Comparison of ENCODE assay signal across 11 cellular contexts in the genomic region with DNA sequence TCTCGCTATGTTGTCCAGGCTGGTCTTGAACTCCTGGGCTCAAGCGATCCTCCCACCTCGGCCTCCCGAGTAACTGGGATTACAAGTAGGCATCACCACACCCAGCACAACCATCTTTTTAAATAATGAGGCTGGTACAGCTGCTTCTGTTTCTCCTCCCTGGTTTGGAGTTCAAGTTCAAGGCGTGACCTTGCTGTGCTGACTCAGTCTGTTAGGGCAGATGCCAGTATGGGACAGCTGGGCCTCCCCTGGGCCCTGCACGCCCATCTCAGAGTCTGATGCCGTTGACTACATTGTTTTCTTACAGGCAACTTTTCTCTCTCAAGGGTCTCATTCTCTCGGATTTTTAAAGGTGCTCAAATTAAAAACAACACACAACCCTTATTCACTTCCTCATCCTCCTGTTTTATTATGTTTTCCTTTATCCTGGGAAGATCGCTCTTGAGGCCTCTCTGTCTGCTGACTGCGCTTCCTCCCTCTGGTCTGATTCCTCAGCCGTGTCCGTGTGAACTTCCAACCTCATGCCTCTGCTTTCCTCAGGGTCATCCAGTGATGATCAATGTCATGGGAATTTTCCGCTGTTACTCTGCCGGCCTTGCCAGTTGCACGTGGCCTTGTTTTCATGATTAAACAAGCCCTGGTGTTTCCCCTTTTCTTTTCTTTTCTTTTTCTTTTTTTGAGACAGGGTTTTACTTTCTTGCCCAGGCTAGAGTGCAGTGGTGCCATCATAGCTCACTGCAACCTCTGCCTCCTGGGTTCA. TPM values are rescaled to one million over a fixed set of nuclear protein-coding genes. Genes with fewer than 3 reads are reported as not detected.
DNase-seq lines count a peak whose midpoint lies in the region; ATAC-seq, FAIRE-seq and TF ChIP-seq lines count a peak whose summit lies in the region.
"Not testable (repeated sequence)": the region's sequence is repeated elsewhere in the genome, so short reads cannot be mapped to it uniquely, and the experiment has no call there.
"Had no signal": no experiment of that assay in that cellular context is flagged by ENCODE, and none has a peak within 500 bp of the region (broad histone marks: within the 10 kb centered on the region; RNA-seq: fewer than 3 reads in every experiment).

No MANE protein-coding gene starts in this region.

- H3K4me2 ChIP-seq in GM12878 (ENCODE audit: control insufficient read depth, insufficient read depth); parathyroid adenoma (ENCODE audit: low read length): not testable (repeated sequence)

- DNase-seq in ELR (ENCODE audit: low read depth) (peak; percentile 67), Panc1 (ENCODE audit: low read depth, low spot score) (peak; percentile 55), epithelial cell of esophagus (ENCODE audit: low read depth) (peak; percentile 32), glomerular visceral epithelial cell (ENCODE audit: extremely low spot score) (peak; percentile 32), left kidney (ENCODE audit: low read depth, low spot score) (peak; percentile 52)
- not testable (repeated sequence) for DNase-seq in GM12878 (ENCODE audit: low read depth, low spot score)

- CTCF ChIA-PET in Panc1 (lab: Charles Lee); GM12878 (lab: Yijun Ruan, JAX): not testable (repeated sequence)

- H3K36me3 ChIP-seq in Panc1 (ENCODE audit: control insufficient read depth, insufficient read depth, low read length); GM12878 (ENCODE audit: control insufficient read depth in 2 of 2, insufficient read depth in 2 of 2, low read length in 1 of 2); parathyroid adenoma (ENCODE audit: control insufficient read depth, insufficient read depth, low read length): not testable (repeated sequence)

- not testable (repeated sequence) for TF ChIP-seq POLR2A in GM12878 (IDR thresholded peaks at IDR 0.05; ENCODE audit: low read depth, low read length)

- H3K79me2 ChIP-seq in GM12878 (ENCODE audit: control insufficient read depth, insufficient read depth, low read length); parathyroid adenoma: not testable (repeated sequence)

- H3K4me1 ChIP-seq in Panc1 (ENCODE audit: control insufficient read depth, insufficient read depth, low read length); GM12878 (ENCODE audit: control insufficient read depth, insufficient read depth, low read length); parathyroid adenoma: not testable (repeated sequence)

- intact Hi-C loops in Panc1 (cut with micrococcal nuclease; ENCODE audit: unreplicated experiment); GM12878 (cut with micrococcal nuclease; ENCODE audit: unreplicated experiment): not testable (repeated sequence)

- not testable (repeated sequence) for H2AFZ ChIP-seq in GM12878 (ENCODE audit: control insufficient read depth, low read depth, low read length); parathyroid adenoma

- not testable (repeated sequence) for TF ChIP-seq CTCF in Panc1 (IDR thresholded peaks at IDR 0.05); GM12878 (IDR thresholded peaks at IDR 0.05 in 2 of 3, conservative IDR thresholded peaks at IDR 0.05 in 1 of 3; ENCODE audit: control insufficient read depth in 2 of 3, extremely low read depth in 1 of 3, insufficient read depth in 1 of 3, low read depth in 3 of 3, low read length in 3 of 3); epithelial cell of esophagus (IDR thresholded peaks at IDR 0.05; ENCODE audit: insufficient read depth, low read depth, low read length, missing control alignments); parathyroid adenoma (IDR thresholded peaks at IDR 0.05)

- H3K27ac ChIP-seq in Panc1 (ENCODE audit: low read length); GM12878 (ENCODE audit: control insufficient read depth, insufficient read depth): not testable (repeated sequence)
- H3K27ac ChIP-seq in parathyroid adenoma, result peak overlapping the region; percentile 69

- ATAC-seq in Panc1 (peak; percentile 95), GM12878 (peak; percentile 39)

- not testable (repeated sequence) for H3K27me3 ChIP-seq in Panc1 (ENCODE audit: control insufficient read depth, insufficient read depth, low read length); GM12878 (replicated peaks in 1 of 2; ENCODE audit: control insufficient read depth in 2 of 2, insufficient read depth in 2 of 2, low read length in 1 of 2); parathyroid adenoma (ENCODE audit: control insufficient read depth, insufficient read depth, low read length)

- not testable (repeated sequence) for TF ChIP-seq RAD21 in GM12878 (IDR thresholded peaks at IDR 0.05; ENCODE audit: insufficient read depth, low read depth, low read length)

- not testable (repeated sequence) for H3K9ac ChIP-seq in GM12878 (ENCODE audit: control insufficient read depth, insufficient read depth, low read length); parathyroid adenoma

- in situ Hi-C loops in Panc1 (cut with HindIII; ENCODE audit: low pct_unique_long_range_greater_than_20kb, low sequenced_read_pairs); GM12878 (cut with MboI): not testable (repeated sequence)

- H4K20me1 ChIP-seq in GM12878 (ENCODE audit: control insufficient read depth, insufficient read depth), result not testable (repeated sequence)

- POLR2A ChIA-PET in Panc1 (lab: Charles Lee); GM12878 (lab: Charles Lee): not testable (repeated sequence)

- WGBS in GM12878 (ENCODE audit: insufficient coverage, insufficient replicate concordance, low lambda C conversion rate, missing lambda C conversion rate), result 100% methylated on average over 2 of the region's 15 CpGs

- not testable (repeated sequence) for BruUV-seq in Panc1 (replicated peaks; lab: Mats Ljungman, UMichigan); GM12878 (replicated peaks; lab: Mats Ljungman, UMichigan)

- RAD21 ChIA-PET in GM12878 (lab: Charles Lee; ENCODE audit: unreplicated experiment), result not testable (repeated sequence)

- H3K4me3 ChIP-seq in Panc1 (ENCODE audit: low read depth in 2 of 2, low read length in 2 of 2); GM12878; epithelial cell of esophagus (ENCODE audit: low read length); parathyroid adenoma (ENCODE audit: low read depth, low read length): not testable (repeated sequence)

- peak; percentile 35 for FAIRE-seq in GM12878 (lab: Jason Lieb, UNC)

- SMC1A ChIA-PET in GM12878 (lab: Charles Lee; ENCODE audit: uncharacterized antibody, unreplicated experiment), result not testable (repeated sequence)

- not testable (repeated sequence) for H3K9me3 ChIP-seq in Panc1 (ENCODE audit: control insufficient read depth, insufficient read depth, low read depth, low read length); GM12878 (replicated peaks; ENCODE audit: control insufficient read depth, insufficient read depth, low read length); parathyroid adenoma (ENCODE audit: control insufficient read depth, low read length)

- TF ChIP-seq EP300 in GM12878 (IDR thresholded peaks at IDR 0.05; ENCODE audit: borderline replicate concordance in 1 of 2, control insufficient read depth in 1 of 2, low read depth in 2 of 2, low read length in 2 of 2), result not testable (repeated sequence)

RNA-seq across cellular contexts. Expression of gene CCZ1B, which starts 33.8 kb away (rescaled TPM):
- 81.2 TPM for total RNA-seq in Panc1 (2021; ENCODE audit: unreplicated experiment)
- polyA plus RNA-seq in Panc1 (2012; ENCODE audit: insufficient read length), result 73.0 TPM
- total RNA-seq in GM12878 (2013; cell fraction: nucleolus; rRNA removed), result 102 and 118 TPM in 2 replicates
- 28.4 and 37.8 TPM in 2 replicates for total RNA-seq in GM12878 (2014; rRNA removed)
- total RNA-seq in GM12878 (2014; rRNA removed; fragmentation: Illumina TruSeq; extraction: Trizol), result 88.0 and 91.6 TPM in 2 replicates
- total RNA-seq in GM12878 (2021), result 33.9 and 49.6 TPM in 2 replicates
- 14.5 TPM for polyA plus RNA-seq in GM12878 (2011; ENCODE audit: low read depth)
- polyA plus RNA-seq in GM12878 (2011; rRNA removed), result 48.3 and 61.1 TPM in 2 replicates
- 15.6 and 17.5 TPM in 2 replicates for polyA plus RNA-seq in GM12878 (2011; cell fraction: cytosol; rRNA removed)
- 32.0 and 42.7 TPM in 2 replicates for polyA plus RNA-seq in GM12878 (2011; cell fraction: nucleus; rRNA removed)
- polyA plus RNA-seq in GM12878 (2012), result 22.7 and 47.5 TPM in 2 replicates
- 61.8 and 82.1 TPM in 2 replicates for polyA plus RNA-seq in GM12878 (2014; fragmentation: Illumina TruSeq; extraction: Trizol)
- polyA plus RNA-seq in GM12878 (2014; fragmentation: Nextera tagmentation; extraction: Ambion mirVana), result 10 to 100 TPM; 18.0 to 29.1 TPM
- polyA plus RNA-seq in GM12878 (2014; rRNA removed), result 25.8 and 36.4 TPM in 2 replicates
- polyA plus RNA-seq in GM12878 (2016; fragmentation: Nextera tagmentation; extraction: Ambion mirVana), result 10 to 100 TPM; 30.1 to 37.8 TPM
- polyA minus RNA-seq in GM12878 (2011; rRNA and poly(A)+ RNA removed), result 19.8 and 27.4 TPM in 2 replicates
- 12.2 and 20.4 TPM in 2 replicates for polyA minus RNA-seq in GM12878 (2011; cell fraction: cytosol; rRNA and poly(A)+ RNA removed)
- polyA minus RNA-seq in GM12878 (2011; cell fraction: nucleus; rRNA and poly(A)+ RNA removed), result 14.5 and 35.6 TPM in 2 replicates

RNA-seq across cellular contexts. Expression of gene RSPH10B2, which starts 38.4 kb away (rescaled TPM):
- total RNA-seq in Panc1 (2021; ENCODE audit: unreplicated experiment) (0.15 TPM), GM12878 (2014; rRNA removed) (0.33 and 0.34 TPM in 2 replicates), GM12878 (2014; rRNA removed; fragmentation: Illumina TruSeq; extraction: Trizol) (0.05 and 0.18 TPM in 2 replicates), GM12878 (2021) (0.21 TPM in 1 of 2 replicates, not detected in the other)
- not detected for polyA plus RNA-seq in Panc1 (2012; ENCODE audit: insufficient read length)
- 3.8 and 8.0 TPM in 2 replicates for total RNA-seq in GM12878 (2013; cell fraction: nucleolus; rRNA removed)
- not detected for polyA plus RNA-seq in GM12878 (2011; ENCODE audit: low read depth)
- polyA plus RNA-seq in GM12878 (2011; rRNA removed) (0.20 and 0.33 TPM in 2 replicates), GM12878 (2014; fragmentation: Illumina TruSeq; extraction: Trizol) (0.04 TPM in 1 of 2 replicates, not detected in the other), GM12878 (2014; fragmentation: Nextera tagmentation; extraction: Ambion mirVana) (under 1 TPM in 1 of 2 experiments, not detected in 1; 0.07 TPM), GM12878 (2014; rRNA removed) (0.09 TPM in 1 of 2 replicates, not detected in the other), GM12878 (2016; fragmentation: Nextera tagmentation; extraction: Ambion mirVana) (not detected)
- 0.08 and 0.10 TPM in 2 replicates for polyA plus RNA-seq in GM12878 (2011; cell fraction: cytosol; rRNA removed)
- 0.64 and 0.89 TPM in 2 replicates for polyA plus RNA-seq in GM12878 (2011; cell fraction: nucleus; rRNA removed)
- 0.08 and 0.14 TPM in 2 replicates for polyA plus RNA-seq in GM12878 (2012)
- polyA minus RNA-seq in GM12878 (2011; rRNA and poly(A)+ RNA removed), result 0.51 TPM in 1 of 2 replicates, not detected in the other
- polyA minus RNA-seq in GM12878 (2011; cell fraction: cytosol; rRNA and poly(A)+ RNA removed), result not detected in 2 replicates
- 0.60 and 3.4 TPM in 2 replicates for polyA minus RNA-seq in GM12878 (2011; cell fraction: nucleus; rRNA and poly(A)+ RNA removed)
- total RNA-seq: HFFc6, left cardiac atrium, osteoblast had no signal
- polyA plus RNA-seq: stomach had no signal
